Comparison of ENCODE assay signal across 1 cellular context in genomic region chr19:18415177-18415867, GRCh38.
TF ChIP-seq lines count a peak whose summit lies in the region.

No MANE protein-coding gene starts in this region.

TF ChIP-seq in K562, 482 proteins besides CTCF, POLR2A, EP300 and RAD21 (continued from another document):
- TF ChIP-seq, protein P1, sequence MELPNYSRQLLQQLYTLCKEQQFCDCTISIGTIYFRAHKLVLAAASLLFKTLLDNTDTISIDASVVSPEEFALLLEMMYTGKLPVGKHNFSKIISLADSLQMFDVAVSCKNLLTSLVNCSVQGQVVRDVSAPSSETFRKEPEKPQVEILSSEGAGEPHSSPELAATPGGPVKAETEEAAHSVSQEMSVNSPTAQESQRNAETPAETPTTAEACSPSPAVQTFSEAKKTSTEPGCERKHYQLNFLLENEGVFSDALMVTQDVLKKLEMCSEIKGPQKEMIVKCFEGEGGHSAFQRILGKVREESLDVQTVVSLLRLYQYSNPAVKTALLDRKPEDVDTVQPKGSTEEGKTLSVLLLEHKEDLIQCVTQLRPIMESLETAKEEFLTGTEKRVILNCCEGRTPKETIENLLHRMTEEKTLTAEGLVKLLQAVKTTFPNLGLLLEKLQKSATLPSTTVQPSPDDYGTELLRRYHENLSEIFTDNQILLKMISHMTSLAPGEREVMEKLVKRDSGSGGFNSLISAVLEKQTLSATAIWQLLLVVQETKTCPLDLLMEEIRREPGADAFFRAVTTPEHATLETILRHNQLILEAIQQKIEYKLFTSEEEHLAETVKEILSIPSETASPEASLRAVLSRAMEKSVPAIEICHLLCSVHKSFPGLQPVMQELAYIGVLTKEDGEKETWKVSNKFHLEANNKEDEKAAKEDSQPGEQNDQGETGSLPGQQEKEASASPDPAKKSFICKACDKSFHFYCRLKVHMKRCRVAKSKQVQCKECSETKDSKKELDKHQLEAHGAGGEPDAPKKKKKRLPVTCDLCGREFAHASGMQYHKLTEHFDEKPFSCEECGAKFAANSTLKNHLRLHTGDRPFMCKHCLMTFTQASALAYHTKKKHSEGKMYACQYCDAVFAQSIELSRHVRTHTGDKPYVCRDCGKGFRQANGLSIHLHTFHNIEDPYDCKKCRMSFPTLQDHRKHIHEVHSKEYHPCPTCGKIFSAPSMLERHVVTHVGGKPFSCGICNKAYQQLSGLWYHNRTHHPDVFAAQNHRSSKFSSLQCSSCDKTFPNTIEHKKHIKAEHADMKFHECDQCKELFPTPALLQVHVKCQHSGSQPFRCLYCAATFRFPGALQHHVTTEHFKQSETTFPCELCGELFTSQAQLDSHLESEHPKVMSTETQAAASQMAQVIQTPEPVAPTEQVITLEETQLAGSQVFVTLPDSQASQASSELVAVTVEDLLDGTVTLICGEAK (IDR thresholded peaks at IDR 0.05), result peak; percentile 75
- TF ChIP-seq, protein P1 (CRISPR knock-in tag; IDR thresholded peaks at IDR 0.05), result no peak
- TF ChIP-seq SRSF3 (IDR thresholded peaks at IDR 0.05; ENCODE audit: insufficient read depth, low read length), result no peak
- TF ChIP-seq, protein P2, sequence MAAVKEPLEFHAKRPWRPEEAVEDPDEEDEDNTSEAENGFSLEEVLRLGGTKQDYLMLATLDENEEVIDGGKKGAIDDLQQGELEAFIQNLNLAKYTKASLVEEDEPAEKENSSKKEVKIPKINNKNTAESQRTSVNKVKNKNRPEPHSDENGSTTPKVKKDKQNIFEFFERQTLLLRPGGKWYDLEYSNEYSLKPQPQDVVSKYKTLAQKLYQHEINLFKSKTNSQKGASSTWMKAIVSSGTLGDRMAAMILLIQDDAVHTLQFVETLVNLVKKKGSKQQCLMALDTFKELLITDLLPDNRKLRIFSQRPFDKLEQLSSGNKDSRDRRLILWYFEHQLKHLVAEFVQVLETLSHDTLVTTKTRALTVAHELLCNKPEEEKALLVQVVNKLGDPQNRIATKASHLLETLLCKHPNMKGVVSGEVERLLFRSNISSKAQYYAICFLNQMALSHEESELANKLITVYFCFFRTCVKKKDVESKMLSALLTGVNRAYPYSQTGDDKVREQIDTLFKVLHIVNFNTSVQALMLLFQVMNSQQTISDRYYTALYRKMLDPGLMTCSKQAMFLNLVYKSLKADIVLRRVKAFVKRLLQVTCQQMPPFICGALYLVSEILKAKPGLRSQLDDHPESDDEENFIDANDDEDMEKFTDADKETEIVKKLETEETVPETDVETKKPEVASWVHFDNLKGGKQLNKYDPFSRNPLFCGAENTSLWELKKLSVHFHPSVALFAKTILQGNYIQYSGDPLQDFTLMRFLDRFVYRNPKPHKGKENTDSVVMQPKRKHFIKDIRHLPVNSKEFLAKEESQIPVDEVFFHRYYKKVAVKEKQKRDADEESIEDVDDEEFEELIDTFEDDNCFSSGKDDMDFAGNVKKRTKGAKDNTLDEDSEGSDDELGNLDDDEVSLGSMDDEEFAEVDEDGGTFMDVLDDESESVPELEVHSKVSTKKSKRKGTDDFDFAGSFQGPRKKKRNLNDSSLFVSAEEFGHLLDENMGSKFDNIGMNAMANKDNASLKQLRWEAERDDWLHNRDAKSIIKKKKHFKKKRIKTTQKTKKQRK (IDR thresholded peaks at IDR 0.05; ENCODE audit: borderline replicate concordance, low read depth, low read length), result no peak
- no peak for TF ChIP-seq CEBPB (tag; IDR thresholded peaks at IDR 0.05)
- peak; percentile 99 for TF ChIP-seq CC2D1A (IDR thresholded peaks at IDR 0.05)
- TF ChIP-seq ZNF277 (CRISPR knock-in tag; IDR thresholded peaks at IDR 0.05; ENCODE audit: borderline replicate concordance), result no peak
- TF ChIP-seq IRF2 (CRISPR knock-in tag; IDR thresholded peaks at IDR 0.05), result no peak
- peak; percentile 19 to 44; a peak in 3 of 4 replicates for TF ChIP-seq NRF1 (conservative IDR thresholded peaks at IDR 0.05 in 1 of 2, IDR thresholded peaks at IDR 0.05 in 1 of 2)
- TF ChIP-seq ZNF668 (CRISPR knock-in tag; IDR thresholded peaks at IDR 0.05), result no peak; the same call in 1 of the 2 replicates
- no peak for TF ChIP-seq HOXB6 (CRISPR knock-in tag; IDR thresholded peaks at IDR 0.05; ENCODE audit: borderline replicate concordance)
- TF ChIP-seq KLF13 (tag; IDR thresholded peaks at IDR 0.05; ENCODE audit: borderline replicate concordance, low read depth), result no peak
- 0 out of 2 replicates have a peak, but pooled peaks have one; percentile 47 for TF ChIP-seq RHOXF2B (CRISPR knock-in tag; conservative IDR thresholded peaks at IDR 0.05)
- peak; percentile 56 to 89; a peak in 2 of 4 replicates for TF ChIP-seq HDAC1 (IDR thresholded peaks at IDR 0.05)
- TF ChIP-seq RBM25 (IDR thresholded peaks at IDR 0.05; ENCODE audit: low read depth, low read length, severe bottlenecking), result no peak
- no peak for TF ChIP-seq GTF2A2 (tag; IDR thresholded peaks at IDR 0.05)
- TF ChIP-seq SMAD1 (IDR thresholded peaks at IDR 0.05; ENCODE audit: low read depth, low read length, partially characterized antibody), result peak; percentile 29
- TF ChIP-seq ZNF274 (IDR thresholded peaks at IDR 0.05; ENCODE audit: borderline replicate concordance, low read depth, low read length), result no peak
- TF ChIP-seq SETDB1 (IDR thresholded peaks at IDR 0.05; ENCODE audit: low read length), result no peak
- no peak for TF ChIP-seq NFE2 (IDR thresholded peaks at IDR 0.05; ENCODE audit: low read depth)
- peak; percentile 71; the same call in 1 of the 2 replicates for TF ChIP-seq CTBP1 (IDR thresholded peaks at IDR 0.05; ENCODE audit: borderline replicate concordance)
- TF ChIP-seq RB1 (IDR thresholded peaks at IDR 0.05; ENCODE audit: low read depth), result 0 out of 2 replicates have a peak, but pooled peaks have one; percentile 3
- TF ChIP-seq RFX7 (CRISPR knock-in tag; IDR thresholded peaks at IDR 0.05), result 0 out of 2 replicates have a peak, but pooled peaks have one; percentile 47
- TF ChIP-seq ZNF589 (CRISPR knock-in tag; IDR thresholded peaks at IDR 0.05; ENCODE audit: low read depth), result peak; percentile 95
- TF ChIP-seq ZNF785 (CRISPR knock-in tag; IDR thresholded peaks at IDR 0.05), result no peak
- TF ChIP-seq ERF (CRISPR knock-in tag; IDR thresholded peaks at IDR 0.05), result peak; percentile 87; the same call in 1 of the 2 replicates
- TF ChIP-seq TAF1 (IDR thresholded peaks at IDR 0.05; ENCODE audit: control insufficient read depth, extremely low read depth, insufficient read depth, low read length, severe bottlenecking), result peak; percentile 70
- TF ChIP-seq PTBP1 (IDR thresholded peaks at IDR 0.05; ENCODE audit: low read depth, low read length), result 0 out of 2 replicates have a peak, but pooled peaks have one; percentile 13
- TF ChIP-seq RFX5 (IDR thresholded peaks at IDR 0.05; ENCODE audit: low read depth, low read length), result no peak
- TF ChIP-seq BACH1 (tag; IDR thresholded peaks at IDR 0.05), result 0 out of 2 replicates have a peak, but pooled peaks have one; percentile 14
- TF ChIP-seq RAD51 (IDR thresholded peaks at IDR 0.05; ENCODE audit: borderline replicate concordance, low read depth), result no peak
- TF ChIP-seq, protein P3, sequence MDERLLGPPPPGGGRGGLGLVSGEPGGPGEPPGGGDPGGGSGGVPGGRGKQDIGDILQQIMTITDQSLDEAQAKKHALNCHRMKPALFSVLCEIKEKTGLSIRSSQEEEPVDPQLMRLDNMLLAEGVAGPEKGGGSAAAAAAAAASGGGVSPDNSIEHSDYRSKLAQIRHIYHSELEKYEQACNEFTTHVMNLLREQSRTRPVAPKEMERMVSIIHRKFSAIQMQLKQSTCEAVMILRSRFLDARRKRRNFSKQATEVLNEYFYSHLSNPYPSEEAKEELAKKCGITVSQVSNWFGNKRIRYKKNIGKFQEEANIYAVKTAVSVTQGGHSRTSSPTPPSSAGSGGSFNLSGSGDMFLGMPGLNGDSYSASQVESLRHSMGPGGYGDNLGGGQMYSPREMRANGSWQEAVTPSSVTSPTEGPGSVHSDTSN (CRISPR knock-in tag; IDR thresholded peaks at IDR 0.05; ENCODE audit: low read depth), result no peak
- TF ChIP-seq, protein P3 (tag; conservative IDR thresholded peaks at IDR 0.05; ENCODE audit: low read depth), result 0 out of 2 replicates have a peak, but pooled peaks have one; percentile 18
- TF ChIP-seq L3MBTL2 (IDR thresholded peaks at IDR 0.05), result peak; percentile 25; the same call in 1 of the 2 replicates
- peak in 1 of 2 experiments; percentile 26; a peak in 1 of 4 replicates for TF ChIP-seq SIN3A (IDR thresholded peaks at IDR 0.05; ENCODE audit: borderline replicate concordance in 2 of 2, control insufficient read depth in 1 of 2, low read depth in 2 of 2, low read length in 2 of 2)
- TF ChIP-seq HDAC8 (tag; IDR thresholded peaks at IDR 0.05), result peak; percentile 72; the same call in 1 of the 2 replicates
- no peak for TF ChIP-seq CHCHD3 (CRISPR knock-in tag; IDR thresholded peaks at IDR 0.05)
- no peak for TF ChIP-seq ELF2 (CRISPR knock-in tag; IDR thresholded peaks at IDR 0.05)
- TF ChIP-seq JUNB (CRISPR knock-in tag; conservative IDR thresholded peaks at IDR 0.05), result no peak
- peak; percentile 68; the same call in 1 of the 2 replicates for TF ChIP-seq SMARCE1 (IDR thresholded peaks at IDR 0.05)
- TF ChIP-seq SRSF7 (optimal IDR thresholded peaks at IDR 0.05; ENCODE audit: low read depth, low read length), result no peak
- TF ChIP-seq ZKSCAN1 (IDR thresholded peaks at IDR 0.05; ENCODE audit: low read depth, low read length), result no peak
- no peak; the same call in 1 of the 2 replicates for TF ChIP-seq JUN (IDR thresholded peaks at IDR 0.05; ENCODE audit: borderline replicate concordance, low read depth, low read length)
- TF ChIP-seq JUN (CRISPR knock-in tag; IDR thresholded peaks at IDR 0.05; ENCODE audit: borderline replicate concordance), result no peak
- no peak for TF ChIP-seq MYNN (IDR thresholded peaks at IDR 0.05)
- TF ChIP-seq MYNN (CRISPR knock-in tag; IDR thresholded peaks at IDR 0.05), result no peak
